24 cellular contexts compared by ENCODE assay signal in the genomic region with DNA sequence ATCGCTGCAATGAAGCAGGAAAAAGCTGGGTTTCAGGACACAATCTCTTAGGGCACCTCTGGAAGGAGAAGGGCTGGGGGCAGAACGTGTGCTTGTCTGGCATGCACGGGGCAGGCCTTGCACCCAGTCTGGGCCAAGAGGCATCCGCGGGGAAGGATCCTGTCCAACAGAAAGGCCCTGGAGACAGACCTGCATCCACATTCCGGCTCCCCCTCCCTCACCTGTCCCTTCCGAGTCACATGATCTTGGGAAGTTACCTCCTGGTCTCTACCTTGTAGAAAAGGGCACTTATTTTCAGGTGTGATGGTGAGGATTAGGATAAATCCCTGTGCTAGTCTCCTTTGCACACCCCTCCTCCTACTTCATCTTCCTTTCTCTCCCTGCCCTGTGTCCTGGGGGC. TPM values are rescaled to one million over a fixed set of nuclear protein-coding genes. Genes with fewer than 3 reads are reported as not detected.
DNase-seq lines count a peak whose midpoint lies in the region; ATAC-seq, FAIRE-seq and TF ChIP-seq lines count a peak whose summit lies in the region.
"Had no signal": no experiment of that assay in that cellular context is flagged by ENCODE, and none has a peak within 500 bp of the region (broad histone marks: within the 10 kb centered on the region; RNA-seq: fewer than 3 reads in every experiment).

No MANE protein-coding gene starts in this region.

- POLR2A ChIA-PET in WTC11 (lab: Charles Lee) = no interaction called here

- BruUV-seq in Calu3 (replicated peaks; lab: Mats Ljungman, UMichigan) = no TSS peak

- H3K9me3 Mint-ChIP-seq in Calu3 (ENCODE audit: low read depth, unreplicated experiment) = peaks cover 6% of the 10 kb centered on the region
- peaks cover 16% of the 10 kb centered on the region for H3K9me3 Mint-ChIP-seq in WTC11

- no peak overlapping the region for H3K4ac ChIP-seq in mesenchymal stem cell (ENCODE audit: low read depth in 1 of 2, low read length in 2 of 2)

- no peak overlapping the region for H2BK12ac ChIP-seq in mesenchymal stem cell (ENCODE audit: low read length in 2 of 2)

- H3K27ac Mint-ChIP-seq in Calu3 (ENCODE audit: unreplicated experiment) (no peak overlapping the region), WTC11 (no peak overlapping the region)
- H3K27ac Mint-ChIP-seq: H9 had no signal

- ATAC-seq in WTC11 (no peak), GM19467 (IDR thresholded peaks at IDR 0.05; ENCODE audit: unreplicated experiment) (no peak)

- DNase-seq in Calu3 (no peak), WTC11 (ENCODE audit: low spot score) (no peak), kidney (peak; percentile 51), substantia nigra (lab: John Stamatoyannopoulos, UW) (no peak), globus pallidus (ENCODE audit: low spot score) (no peak), mesenchymal stem cell (no peak)
- DNase-seq: DMS79 treated with DMSO at 0.1 percent for 48 hours, H9, Kasumi-1, MG63, NCI-H1048, NCI-H1436 treated with DMSO at 0.1 percent for 48 hours, NCI-H2029, NCI-H2171 treated with DMSO at 0.1 percent for 48 hours, NCI-H446 treated with DMSO at 0.1 percent for 48 hours, NCI-H69, SHP77 treated with DMSO at 0.1 percent for 48 hours, SK-N-SH had no signal

- H2AK5ac ChIP-seq in mesenchymal stem cell (ENCODE audit: low read length, severe bottlenecking) = no peak overlapping the region

- peaks cover 0 to 2% of the 10 kb centered on the region in 2 experiments for H3K27me3 ChIP-seq in mesenchymal stem cell (ENCODE audit: control insufficient read depth in 1 of 2, insufficient read depth in 1 of 2, low read length in 2 of 2)
- H3K27me3 ChIP-seq: MG63 had no signal

- H3K27ac ChIP-seq in kidney (ENCODE audit: low read depth in 2 of 2, low read length in 2 of 2) (peak overlapping the region; percentile 53 to 62), substantia nigra (ENCODE audit: low read depth, low read length, poor library complexity, severe bottlenecking) (peak overlapping the region; percentile 100), mesenchymal stem cell (ENCODE audit: low read length, poor library complexity, severe bottlenecking) (no peak overlapping the region)

- H3K14ac ChIP-seq in mesenchymal stem cell (ENCODE audit: low read length in 2 of 2) = no peak overlapping the region

- H2BK5ac ChIP-seq in mesenchymal stem cell (ENCODE audit: low read depth, low read length, poor library complexity, severe bottlenecking) = no peak overlapping the region

- H3K23ac ChIP-seq in mesenchymal stem cell (ENCODE audit: low read length in 2 of 2) = no peak overlapping the region

- H3K79me1 ChIP-seq in mesenchymal stem cell (replicated peaks; ENCODE audit: low read length, poor library complexity, severe bottlenecking) = peaks cover 54% of the 10 kb centered on the region

- no peak overlapping the region for H4K91ac ChIP-seq in mesenchymal stem cell (ENCODE audit: low read length)

- H3K4me2 ChIP-seq in mesenchymal stem cell (ENCODE audit: low read length, poor library complexity, severe bottlenecking) = no peak overlapping the region
- H3K4me2 ChIP-seq: SK-N-SH had no signal

- H3K36me3 ChIP-seq in kidney (ENCODE audit: control insufficient read depth in 1 of 2, insufficient read depth in 2 of 2, low read length in 2 of 2) (no peaks in the 10 kb centered on the region), mesenchymal stem cell (ENCODE audit: control insufficient read depth in 1 of 2, insufficient read depth in 2 of 2, low read depth in 1 of 2, low read length in 2 of 2) (peaks cover 0 to 27% of the 10 kb centered on the region in 2 experiments)
- H3K36me3 ChIP-seq: MG63 had no signal

- H3K4me1 ChIP-seq in kidney (ENCODE audit: control insufficient read depth in 1 of 2, insufficient read depth in 1 of 2, low read depth in 1 of 2, low read length in 2 of 2) (peaks cover 24 to 29% of the 10 kb centered on the region in 2 donors), mesenchymal stem cell (ENCODE audit: control insufficient read depth, insufficient read depth, low read depth, low read length) (peaks cover 25% of the 10 kb centered on the region)

- no peak overlapping the region for H2BK120ac ChIP-seq in mesenchymal stem cell (ENCODE audit: low read depth, low read length)

- peaks cover 0 to 5% of the 10 kb centered on the region in 2 donors for H3K9me3 ChIP-seq in kidney (ENCODE audit: control insufficient read depth in 1 of 2, low read length in 2 of 2)
- peaks cover 5% of the 10 kb centered on the region for H3K9me3 ChIP-seq in mesenchymal stem cell (ENCODE audit: control insufficient read depth, low read length)
- H3K9me3 ChIP-seq: MG63, SK-N-SH had no signal

- H3K36me3 Mint-ChIP-seq in Calu3 (ENCODE audit: insufficient read depth, unreplicated experiment) (peaks cover 38% of the 10 kb centered on the region), WTC11 (peaks cover 15% of the 10 kb centered on the region)

- H3K18ac ChIP-seq in mesenchymal stem cell (ENCODE audit: low read depth in 1 of 2, low read length in 2 of 2) = no peak overlapping the region

- H3K27me3 Mint-ChIP-seq in Calu3 (ENCODE audit: unreplicated experiment) = no peaks in the 10 kb centered on the region
- H3K27me3 Mint-ChIP-seq in WTC11 (ENCODE audit: low read depth) = no peaks in the 10 kb centered on the region

- H2BK15ac ChIP-seq in mesenchymal stem cell (ENCODE audit: low read depth, poor library complexity, severe bottlenecking) = no peak overlapping the region

- H3K4me3 ChIP-seq in kidney (ENCODE audit: low read length in 2 of 2) = peak overlapping the region in 1 of 2 donors; percentile 15
- no peak overlapping the region for H3K4me3 ChIP-seq in mesenchymal stem cell (ENCODE audit: insufficient read depth in 1 of 2, low read depth in 1 of 2, low read length in 2 of 2)
- H3K4me3 ChIP-seq: MG63 had no signal

- no peak for FAIRE-seq in kidney (lab: Jason Lieb, UNC)
- FAIRE-seq: HTR-8/SVneo, RCC 7860 had no signal

- H2AFZ ChIP-seq in mesenchymal stem cell (ENCODE audit: low read depth, low read length) = no peak overlapping the region

- TF ChIP-seq CTCF in Calu3 (IDR thresholded peaks at IDR 0.05; ENCODE audit: unreplicated experiment) = no peak
- TF ChIP-seq CTCF in WTC11 (IDR thresholded peaks at IDR 0.05) = no peak
- no peak for TF ChIP-seq CTCF in kidney (IDR thresholded peaks at IDR 0.05; ENCODE audit: borderline replicate concordance, extremely low read depth, insufficient read depth)

- H3K4me3 Mint-ChIP-seq in Calu3 (ENCODE audit: low read depth, unreplicated experiment) = peak overlapping the region; percentile 31
- H3K4me3 Mint-ChIP-seq in WTC11 = no peak overlapping the region
- H3K4me3 Mint-ChIP-seq: CD14-positive monocyte, H9, IgD-negative memory B cell had no signal

- WGBS in mesenchymal stem cell = 77% methylated on average over 5 of the region's 7 CpGs

- H4K8ac ChIP-seq in mesenchymal stem cell (ENCODE audit: low read length) = no peak overlapping the region

- intact Hi-C loops in Calu3 (cut with micrococcal nuclease; ENCODE audit: unreplicated experiment) (no loop called here), kidney (cut with DNase I) (no loop called here)

- peak overlapping the region in 1 of 2 donors; percentile 52 for H3K9ac ChIP-seq in kidney (ENCODE audit: low read length in 2 of 2)
- H3K9ac ChIP-seq in mesenchymal stem cell (ENCODE audit: low read length) = no peak overlapping the region
- H3K9ac ChIP-seq: SK-N-SH had no signal

- H3K4me1 Mint-ChIP-seq in Calu3 (ENCODE audit: low read depth, unreplicated experiment) (peaks cover 75% of the 10 kb centered on the region), WTC11 (peaks cover 40% of the 10 kb centered on the region)

- CTCF ChIA-PET in Calu3 (lab: Charles Lee) (no interaction called here), WTC11 (lab: Charles Lee) (interaction anchor here (0.8 to 1.4 kb wide), 3 partner anchors 52 to 68 kb away, joined by 3 read pairs; no protein-coding TSS in a partner anchor)

TF ChIP-seq in WTC11, 78 proteins besides CTCF, POLR2A, EP300 and RAD21:
- TF ChIP-seq TP53 (CRISPR knock-in tag; IDR thresholded peaks at IDR 0.05) = no peak
- TF ChIP-seq ZNF263 (CRISPR knock-in tag; IDR thresholded peaks at IDR 0.05; ENCODE audit: low read depth) = no peak
- TF ChIP-seq, protein P1, sequence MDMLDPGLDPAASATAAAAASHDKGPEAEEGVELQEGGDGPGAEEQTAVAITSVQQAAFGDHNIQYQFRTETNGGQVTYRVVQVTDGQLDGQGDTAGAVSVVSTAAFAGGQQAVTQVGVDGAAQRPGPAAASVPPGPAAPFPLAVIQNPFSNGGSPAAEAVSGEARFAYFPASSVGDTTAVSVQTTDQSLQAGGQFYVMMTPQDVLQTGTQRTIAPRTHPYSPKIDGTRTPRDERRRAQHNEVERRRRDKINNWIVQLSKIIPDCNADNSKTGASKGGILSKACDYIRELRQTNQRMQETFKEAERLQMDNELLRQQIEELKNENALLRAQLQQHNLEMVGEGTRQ (CRISPR knock-in tag; IDR thresholded peaks at IDR 0.05) = 0 out of 2 replicates have a peak, but pooled peaks have one; percentile 57
- no peak for TF ChIP-seq OVOL2 (CRISPR knock-in tag; IDR thresholded peaks at IDR 0.05; ENCODE audit: borderline replicate concordance)

RNA-seq across cellular contexts. Expression of a gene that starts 25.4 kb away (rescaled TPM):
- total RNA-seq in Calu3 (2022) (104 and 111 TPM in 2 replicates), WTC11 (2021) (10.4 to 12.2 TPM (median 10.8 TPM) in 3 replicates), kidney (151 TPM)
- polyA plus RNA-seq in kidney (ENCODE audit: insufficient read depth, low read depth, low replicate concordance) = 33.1 TPM
- polyA plus RNA-seq in mesenchymal stem cell (2013, experiment 1 of 2) = 1.9 TPM
- polyA plus RNA-seq in mesenchymal stem cell (2013, experiment 2 of 2) = 1.6 TPM
- total RNA-seq: G401 had no signal
